Comparison of ENCODE assay signal across 29 cellular contexts in the genomic region with DNA sequence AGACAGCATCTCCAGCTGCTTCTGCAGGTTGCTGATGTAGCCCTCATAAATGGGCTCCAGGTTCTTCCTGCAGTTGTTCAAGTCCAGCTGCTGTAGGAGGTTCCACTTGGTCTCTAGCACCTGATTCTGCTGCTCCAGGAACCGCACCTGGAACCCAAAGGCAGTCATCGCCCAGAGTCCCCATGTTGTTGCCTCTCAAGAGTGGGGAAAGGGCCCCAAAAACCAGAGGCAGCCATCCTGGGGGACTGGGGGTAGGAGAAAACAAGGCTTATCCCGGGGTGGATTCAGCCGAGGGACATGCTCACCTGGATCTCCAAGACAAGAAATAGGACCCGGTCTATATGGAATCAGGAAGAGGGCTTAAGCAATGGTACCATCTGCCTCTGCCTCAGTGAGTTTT. TPM values are rescaled to one million over a fixed set of nuclear protein-coding genes. Genes with fewer than 3 reads are reported as not detected.
"Had no signal": no experiment of that assay in that cellular context is flagged by ENCODE, and none has a peak within 500 bp of the region (broad histone marks: within the 10 kb centered on the region; RNA-seq: fewer than 3 reads in every experiment).

No MANE protein-coding gene starts in this region.

- H3K4me3 Mint-ChIP-seq: activated B cell treated with CpG ODN at 0.5 μM for 24 hours; activated CD4-positive, alpha-beta T cell treated with anti-CD3 and anti-CD28 coated beads, Interleukin-2, amount 10 ng/mL, durations not matched to agents 24 days and 14 days; T-helper 1 cell treated with Interleukin-12 subunit alpha and Interleukin-12 subunit beta and Interleukin-4 antibody, amounts not matched to agents 30 μg/mL and 1 μg/mL, for 36 hours had no signal

- H3K27ac ChIP-seq: brain microvascular endothelial cell, cardiac muscle cell, SJSA1 had no signal

- FAIRE-seq: TTC549 had no signal

- DNase-seq: activated B cell treated with CpG ODN at 0.5 μM for 24 hours; activated CD4-positive, alpha-beta T cell treated with anti-CD3 and anti-CD28 coated beads for 1 hour; activated CD4-positive, alpha-beta T cell treated with anti-CD3 and anti-CD28 coated beads, Interleukin-2, amount 10 ng/mL, durations not matched to agents 24 days and 14 days; activated CD4-positive, alpha-beta T cell treated with anti-CD3 and anti-CD28 coated beads, Interleukin-2, amount 50 U/mL, for 48 hours; activated naive CD4-positive, alpha-beta T cell treated with Interleukin-2 at 50 U/mL for 16 hours; activated T-cell treated with anti-CD3 and anti-CD28 coated beads, Interleukin-2, amount 50 U/mL, for 1 hour; brain microvascular endothelial cell; cerebellar nuclear complex; MG63; MV-4-11; NCI-H1092 treated with DMSO at 0.1 percent for 48 hours; NCI-H1417 treated with DMSO at 0.1 percent for 48 hours; NCI-H1694; NCI-H2029; NCI-H2107; NCI-H510A treated with DMSO at 0.1 percent for 48 hours; NCI-H69; NK-92 treated with Interleukin-12 subunit alpha and Interleukin-12 subunit beta, amount 100 ng/mL, for 24 hours; OCI-M1; Right ventricle myocardium superior; RPMI8226; T-helper 9 cell had no signal

- H3K27ac Mint-ChIP-seq: activated B cell treated with CpG ODN at 0.5 μM for 24 hours; activated CD4-positive, alpha-beta T cell treated with anti-CD3 and anti-CD28 coated beads, Interleukin-2, amount 10 ng/mL, durations not matched to agents 24 days and 14 days; activated naive CD4-positive, alpha-beta T cell treated with anti-CD3 and anti-CD28 coated beads, Interleukin-2, amount 50 U/mL, for 72 hours; T-helper 1 cell treated with Interleukin-12 subunit alpha and Interleukin-12 subunit beta and Interleukin-4 antibody, amounts not matched to agents 30 μg/mL and 1 μg/mL, for 36 hours had no signal

- H3K9me3 Mint-ChIP-seq: activated B cell treated with CpG ODN at 0.5 μM for 24 hours; activated CD4-positive, alpha-beta T cell treated with anti-CD3 and anti-CD28 coated beads, Interleukin-2, amount 10 ng/mL, durations not matched to agents 24 days and 14 days; activated naive CD4-positive, alpha-beta T cell treated with anti-CD3 and anti-CD28 coated beads, Interleukin-2, amount 50 U/mL, for 72 hours; T-helper 1 cell treated with Interleukin-12 subunit alpha and Interleukin-12 subunit beta and Interleukin-4 antibody, amounts not matched to agents 30 μg/mL and 1 μg/mL, for 36 hours had no signal

- H3K36me3 Mint-ChIP-seq: activated naive CD4-positive, alpha-beta T cell treated with anti-CD3 and anti-CD28 coated beads, Interleukin-2, amount 50 U/mL, for 72 hours had no signal

- ATAC-seq: activated naive CD4-positive, alpha-beta T cell treated with anti-CD3 and anti-CD28 coated beads, Interleukin-2, amount 50 U/mL, for 72 hours; Panc1; SK-N-SH treated with all-trans-retinoic acid at 6 μM for 48 hours had no signal

- H3K4me1 ChIP-seq: SJSA1 had no signal

- H3K4me1 Mint-ChIP-seq: activated B cell treated with CpG ODN at 0.5 μM for 24 hours had no signal

- H3K9me3 ChIP-seq: MG63, SJSA1 had no signal

RNA-seq across cellular contexts. Expression of gene KRT72, which starts 2.3 kb away (rescaled TPM):
- total RNA-seq: activated B cell treated with CpG ODN at 0.5 μM for 24 hours, cardiac muscle cell, Right ventricle myocardium superior, SJSA1 had no signal

RNA-seq across cellular contexts. Expression of gene KRT73, which starts 19.4 kb away (rescaled TPM):
- total RNA-seq: activated B cell treated with CpG ODN at 0.5 μM for 24 hours; activated CD4-positive, alpha-beta T cell treated with anti-CD3 and anti-CD28 coated beads, Interleukin-2, amount 10 ng/mL, durations not matched to agents 24 days and 14 days; cardiac muscle cell; Right ventricle myocardium superior; SJSA1 had no signal

RNA-seq across cellular contexts. Expression of gene KRT74, which starts 25.3 kb away (rescaled TPM):
- total RNA-seq: activated B cell treated with CpG ODN at 0.5 μM for 24 hours; activated CD4-positive, alpha-beta T cell treated with anti-CD3 and anti-CD28 coated beads, Interleukin-2, amount 10 ng/mL, durations not matched to agents 24 days and 14 days; activated naive CD4-positive, alpha-beta T cell treated with anti-CD3 and anti-CD28 coated beads, Interleukin-2, amount 50 U/mL, for 72 hours; cardiac muscle cell; Right ventricle myocardium superior; SJSA1 had no signal

RNA-seq across cellular contexts. Expression of gene KRT71, which starts 46.0 kb away (rescaled TPM):
- total RNA-seq: activated B cell treated with CpG ODN at 0.5 μM for 24 hours; activated CD4-positive, alpha-beta T cell treated with anti-CD3 and anti-CD28 coated beads, Interleukin-2, amount 10 ng/mL, durations not matched to agents 24 days and 14 days; activated naive CD4-positive, alpha-beta T cell treated with anti-CD3 and anti-CD28 coated beads, Interleukin-2, amount 50 U/mL, for 72 hours; cardiac muscle cell; Right ventricle myocardium superior; SJSA1 had no signal

RNA-seq across cellular contexts. Expression of gene KRT2, which starts 53.0 kb away (rescaled TPM):
- total RNA-seq: activated B cell treated with CpG ODN at 0.5 μM for 24 hours; activated CD4-positive, alpha-beta T cell treated with anti-CD3 and anti-CD28 coated beads, Interleukin-2, amount 10 ng/mL, durations not matched to agents 24 days and 14 days; activated naive CD4-positive, alpha-beta T cell treated with anti-CD3 and anti-CD28 coated beads, Interleukin-2, amount 50 U/mL, for 72 hours; cardiac muscle cell; Right ventricle myocardium superior; SJSA1 had no signal
